Comparison of ENCODE assay signal across 23 cellular contexts in the genomic region with DNA sequence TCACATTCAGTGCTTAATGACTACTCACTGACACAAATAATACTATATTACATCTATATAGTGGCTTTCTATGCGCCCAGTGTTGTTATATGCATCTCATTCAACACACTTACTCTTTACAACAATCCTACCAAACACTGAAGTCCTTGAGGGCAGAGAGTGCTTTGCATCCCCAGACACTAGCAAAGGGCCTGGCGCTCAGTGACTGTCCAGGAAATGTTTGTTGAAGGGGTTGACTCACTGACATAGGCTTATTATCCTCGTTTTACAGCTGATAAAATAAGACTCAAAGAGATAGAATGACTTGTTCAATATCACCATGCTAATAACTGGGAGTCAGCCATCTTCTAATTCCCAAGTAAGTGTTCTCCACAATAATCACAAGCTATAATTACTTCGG.
DNase-seq lines count a peak whose midpoint lies in the region; ATAC-seq, FAIRE-seq and TF ChIP-seq lines count a peak whose summit lies in the region.
"Had no signal": no experiment of that assay in that cellular context is flagged by ENCODE, and none has a peak within 500 bp of the region (broad histone marks: within the 10 kb centered on the region; RNA-seq: fewer than 3 reads in every experiment).

No MANE protein-coding gene starts in this region.

- no peaks in the 10 kb centered on the region for H3K36me3 ChIP-seq in PC-3 (ENCODE audit: low read depth, low read length)
- H3K36me3 ChIP-seq in endothelial cell of umbilical vein (ENCODE audit: control insufficient read depth in 2 of 2, extremely low read depth in 1 of 2, insufficient read depth in 2 of 2, low read length in 2 of 2) = peaks cover 3 to 5% of the 10 kb centered on the region in 2 experiments
- no peaks in the 10 kb centered on the region for H3K36me3 ChIP-seq in gastrocnemius medialis

- no peaks in the 10 kb centered on the region for H3K4me1 ChIP-seq in PC-3 (ENCODE audit: insufficient read depth, low read length)
- peaks cover 5% of the 10 kb centered on the region for H3K4me1 ChIP-seq in endothelial cell of umbilical vein (ENCODE audit: control insufficient read depth, extremely low read depth, insufficient read depth, low read length)
- H3K4me1 ChIP-seq in gastrocnemius medialis = no peaks in the 10 kb centered on the region

- H3K9me1 ChIP-seq in endothelial cell of umbilical vein (replicated peaks; ENCODE audit: control insufficient read depth, extremely low read depth, insufficient read depth, low read length) = no peaks in the 10 kb centered on the region

- CTCF ChIA-PET in PC-3 (lab: Charles Lee) (no interaction called here), endothelial cell of umbilical vein (lab: Charles Lee) (interaction anchor here (1.2 to 1.5 kb wide), 2 partner anchors 15 to 17 kb away, joined by 3 read pairs; no protein-coding TSS in a partner anchor)

- no peaks in the 10 kb centered on the region for H3K9me3 ChIP-seq in PC-3 (ENCODE audit: low read length)
- H3K9me3 ChIP-seq in endothelial cell of umbilical vein (replicated peaks; ENCODE audit: control insufficient read depth, insufficient read depth, low read length) = no peaks in the 10 kb centered on the region
- H3K9me3 ChIP-seq in gastrocnemius medialis = no peaks in the 10 kb centered on the region

- POLR2A ChIA-PET in PC-3 (lab: Charles Lee; ENCODE audit: unreplicated experiment) = no interaction called here
- POLR2A ChIA-PET in endothelial cell of umbilical vein (lab: Charles Lee) = no interaction called here

- intact Hi-C loops in PC-3 (cut with micrococcal nuclease) (no loop called here), endothelial cell of umbilical vein (cut with micrococcal nuclease) (no loop called here), gastrocnemius medialis (cut with DNase I; ENCODE audit: low total_unique reads) (no loop called here)

- dilution Hi-C loops in endothelial cell of umbilical vein (cut with MboI; ENCODE audit: extremely low pct_ligation_motif_present, low sequenced_read_pairs) = no loop called here

- H2AFZ ChIP-seq in PC-3 (ENCODE audit: low read length) (no peak overlapping the region), endothelial cell of umbilical vein (ENCODE audit: low read depth, low read length) (no peak overlapping the region)

- DNase-seq in NCI-H146 (lab: John Stamatoyannopoulos, UW) (peak; percentile 82), PC-3 (peak; percentile 17), endothelial cell of umbilical vein (ENCODE audit: low read depth, low spot score) (no peak), lung microvascular endothelial cell (ENCODE audit: low read depth in 2 of 2) (peak; percentile 5 to 50), gastrocnemius medialis (no peak), retina (no peak), MV-4-11 (lab: John Stamatoyannopoulos, UW) (no peak)
- DNase-seq: C1 segment of cervical spinal cord; CD4-positive, alpha-beta memory T cell; COR-L47; DMS79; GF-D8; GOT3; NCI-H187 treated with DMSO at 0.1 percent for 48 hours; NCI-H2227 treated with DMSO at 0.1 percent for 48 hours; NCI-H526 treated with DMSO at 0.1 percent for 48 hours; SHP77 had no signal

- no peaks in the 10 kb centered on the region for H3K9me2 ChIP-seq in PC-3 (replicated peaks; ENCODE audit: low read length)

- H3K27ac ChIP-seq in PC-3 (ENCODE audit: low read length) (no peak overlapping the region), endothelial cell of umbilical vein (ENCODE audit: insufficient read depth, low read depth, low read length) (no peak overlapping the region), gastrocnemius medialis (no peak overlapping the region)
- H3K27ac ChIP-seq: HL-60, RWPE1 had no signal

- ATAC-seq in PC-3 (peak; percentile 76; the same call in 1 of the 2 replicates), gastrocnemius medialis (no peak), GM18517 (IDR thresholded peaks at IDR 0.05; ENCODE audit: unreplicated experiment) (no peak)
- ATAC-seq: HCT116, Panc1 had no signal

- H3F3A ChIP-seq in PC-3 (ENCODE audit: low read length, unreplicated experiment) = no peaks in the 10 kb centered on the region

- H3K4me2 ChIP-seq in PC-3 (ENCODE audit: low read length) (no peak overlapping the region), endothelial cell of umbilical vein (ENCODE audit: insufficient read depth, low read length) (no peak overlapping the region)

- no peak overlapping the region for H3K9ac ChIP-seq in PC-3 (ENCODE audit: low read length)
- no peak overlapping the region for H3K9ac ChIP-seq in endothelial cell of umbilical vein (replicated peaks; ENCODE audit: extremely low read depth, insufficient read depth, low read length)

- in situ Hi-C loops in gastrocnemius medialis (cut with MboI; ENCODE audit: low sequenced_read_pairs in 4 of 4) = no loop called here

- H3K79me2 ChIP-seq in PC-3 (ENCODE audit: low read length) (no peaks in the 10 kb centered on the region), endothelial cell of umbilical vein (ENCODE audit: control insufficient read depth, insufficient read depth, low read length) (no peaks in the 10 kb centered on the region)

- H3K27me3 ChIP-seq in PC-3 (ENCODE audit: low read length) (no peaks in the 10 kb centered on the region), endothelial cell of umbilical vein (ENCODE audit: control insufficient read depth in 2 of 2, insufficient read depth in 2 of 2, low read length in 2 of 2) (no peaks in the 10 kb centered on the region), gastrocnemius medialis (no peaks in the 10 kb centered on the region)

- H4K20me1 ChIP-seq in PC-3 (ENCODE audit: low read length) (no peaks in the 10 kb centered on the region), endothelial cell of umbilical vein (replicated peaks; ENCODE audit: control insufficient read depth, extremely low read depth, insufficient read depth, low read length) (no peaks in the 10 kb centered on the region)

- BruUV-seq in PC-3 (replicated peaks; lab: Mats Ljungman, UMichigan) = no TSS peak
- BruUV-seq in endothelial cell of umbilical vein (replicated peaks; lab: Mats Ljungman, UMichigan) = no TSS peak

- TF ChIP-seq POLR2A in endothelial cell of umbilical vein (IDR thresholded peaks at IDR 0.05; ENCODE audit: low read depth, low read length) (no peak), gastrocnemius medialis (IDR thresholded peaks at IDR 0.05) (no peak)

- FAIRE-seq in endothelial cell of umbilical vein (lab: Jason Lieb, UNC) = no peak
- FAIRE-seq: GM12891 had no signal

- H3K4me3 ChIP-seq in PC-3 (ENCODE audit: low read length) = no peak overlapping the region
- no peak overlapping the region for H3K4me3 ChIP-seq in endothelial cell of umbilical vein (replicated peaks in 1 of 3; ENCODE audit: insufficient read depth in 1 of 3, low read depth in 1 of 3, low read length in 3 of 3)
- no peak overlapping the region for H3K4me3 ChIP-seq in gastrocnemius medialis

- TF ChIP-seq CTCF in PC-3 (conservative IDR thresholded peaks at IDR 0.05; ENCODE audit: low read depth, low read length) = no peak
- no peak for TF ChIP-seq CTCF in endothelial cell of umbilical vein (IDR thresholded peaks at IDR 0.05; ENCODE audit: extremely low read depth in 1 of 2, insufficient read depth in 1 of 2, low read depth in 1 of 2, low read length in 2 of 2)
- no peak for TF ChIP-seq CTCF in gastrocnemius medialis (IDR thresholded peaks at IDR 0.05 in 4 of 5, conservative IDR thresholded peaks at IDR 0.05 in 1 of 5)

TF ChIP-seq in endothelial cell of umbilical vein, 7 proteins besides CTCF, POLR2A, EP300 and RAD21:
- TF ChIP-seq FOS (IDR thresholded peaks at IDR 0.05; ENCODE audit: borderline replicate concordance, insufficient read depth, low read length) (peak; percentile 15), POLR2AphosphoS5 (IDR thresholded peaks at IDR 0.05; ENCODE audit: insufficient read depth, low read depth, low read length) (no peak)

Comparison
In these comparisons a context has a peak if more than half of its experiments do, and no peak if none do; other contexts are left out.
1. DNase-seq: peak in NCI-H146 (single experiment), PC-3 (single experiment) and lung microvascular endothelial cell (2 of 2); none in endothelial cell of umbilical vein (single experiment), gastrocnemius medialis (0 of 2), retina (single experiment) and MV-4-11 (single experiment).